In the genomic region with DNA sequence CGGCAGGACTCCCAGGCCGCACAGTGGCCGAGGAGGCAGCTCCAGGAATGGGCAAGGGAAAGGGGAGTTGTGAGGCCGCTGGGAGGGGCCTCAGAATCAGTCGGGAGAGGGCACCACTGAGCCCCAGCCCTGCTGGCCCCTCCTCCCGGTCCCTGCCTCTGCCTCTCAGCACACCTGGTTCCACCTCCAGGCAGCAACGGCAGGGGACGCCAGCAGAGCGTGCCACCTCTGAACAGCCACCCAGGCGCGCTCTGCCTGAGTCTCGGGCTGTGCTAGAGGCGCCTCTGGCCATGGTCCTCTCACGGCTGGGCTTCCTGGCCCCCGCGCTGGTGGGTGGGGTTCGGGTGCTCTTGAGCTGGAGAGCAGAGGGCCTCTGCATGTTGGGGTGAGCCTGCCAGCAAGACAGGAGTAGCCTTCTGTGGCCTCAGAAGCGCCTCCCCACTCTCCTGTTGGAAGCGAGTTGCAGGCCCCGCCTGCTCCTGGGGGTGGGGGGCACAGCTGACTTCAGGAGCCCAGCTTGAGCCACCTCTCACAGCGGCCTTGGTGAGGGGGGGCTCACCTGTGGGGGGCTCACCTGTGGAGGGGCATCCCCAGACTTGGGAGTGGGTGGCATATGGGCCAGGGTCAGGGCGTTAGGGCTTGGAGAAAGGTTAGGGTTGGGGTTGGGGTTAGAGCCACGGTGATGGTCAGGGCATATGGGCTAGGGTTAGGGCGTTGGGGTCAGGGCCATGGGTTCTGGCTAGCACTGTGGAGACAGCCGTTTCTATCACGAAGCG, we compare ENCODE assay signal across 8 cellular contexts. TPM values are rescaled to one million over a fixed set of nuclear protein-coding genes. Genes with fewer than 3 reads are reported as not detected.
A peak's percentile ranks its signal among the peaks of the same experiment; 100 is the strongest.
DNase-seq lines count a peak whose midpoint lies in the region; ATAC-seq and TF ChIP-seq lines count a peak whose summit lies in the region.

No MANE protein-coding gene starts in this region.

- H2AFZ ChIP-seq in PC-3 (ENCODE audit: low read length) = no peak overlapping the region

- H3K27ac ChIP-seq in PC-3 (ENCODE audit: low read length) (no peak overlapping the region), transverse colon (peak overlapping the region in 1 of 4 donors; percentile 17)

- no peaks in the 10 kb centered on the region for H3K9me2 ChIP-seq in PC-3 (replicated peaks; ENCODE audit: low read length)

- no peaks in the 10 kb centered on the region for H3K79me2 ChIP-seq in PC-3 (ENCODE audit: low read length)

- POLR2A ChIA-PET in PC-3 (lab: Charles Lee; ENCODE audit: unreplicated experiment) = no interaction called here

- ATAC-seq in PC-3 (peak; percentile 25), HG02610 (IDR thresholded peaks at IDR 0.05; ENCODE audit: unreplicated experiment) (no peak)

- in situ Hi-C loops in transverse colon (cut with MboI; ENCODE audit: low pct_ligation_motif_present in 1 of 4, low pct_unique_long_range_greater_than_20kb in 1 of 4, low sequenced_read_pairs in 3 of 4) = no loop called here

- H3K4me1 Mint-ChIP-seq in glutamatergic neuron (ENCODE audit: low read depth, unreplicated experiment) = no peaks in the 10 kb centered on the region

- H4K20me1 ChIP-seq in PC-3 (ENCODE audit: low read length) = no peaks in the 10 kb centered on the region

- intact Hi-C loops in PC-3 (cut with micrococcal nuclease) (no loop called here), transverse colon (cut with DNase I; ENCODE audit: low total_unique reads) (loop anchor here (5.0 kb wide), 1 partner anchor 64 kb away; no protein-coding TSS in a partner anchor)

- peaks cover 14% of the 10 kb centered on the region for H3K27me3 Mint-ChIP-seq in glutamatergic neuron (ENCODE audit: unreplicated experiment)

- H3F3A ChIP-seq in PC-3 (ENCODE audit: low read length, unreplicated experiment) = no peaks in the 10 kb centered on the region

- H3K9me3 Mint-ChIP-seq in glutamatergic neuron (ENCODE audit: unreplicated experiment) = peaks cover 13% of the 10 kb centered on the region

- no peaks in the 10 kb centered on the region for H3K9me3 ChIP-seq in PC-3 (ENCODE audit: low read length)
- no peaks in the 10 kb centered on the region for H3K9me3 ChIP-seq in transverse colon

- peak; percentile 12 for DNase-seq in stimulated activated CD4-positive, alpha-beta T cell treated with anti-CD3 and anti-CD28 coated beads, Interleukin-12 subunit alpha, Interleukin-12 subunit beta, amount 100 ng/mL, for 4 hours
- DNase-seq in stimulated activated CD4-positive, alpha-beta T cell treated with anti-CD3 and anti-CD28 coated beads, Interleukin-2, amount 100 ng/mL, for 48 hours = no peak
- DNase-seq in PC-3 = peak; percentile 23
- DNase-seq in glutamatergic neuron = no peak
- DNase-seq in transverse colon = peak; percentile 66
- no peak for DNase-seq in cerebellar nuclear complex (lab: John Stamatoyannopoulos, UW)
- no peak for DNase-seq in HCEC 1CT

- H3K4me3 ChIP-seq in PC-3 (ENCODE audit: low read length) (no peak overlapping the region), transverse colon (no peak overlapping the region)

- no peak for TF ChIP-seq EP300 in transverse colon (IDR thresholded peaks at IDR 0.05; ENCODE audit: low read depth)

- no peak for TF ChIP-seq POLR2A in transverse colon (IDR thresholded peaks at IDR 0.05)

- no peaks in the 10 kb centered on the region for H3K36me3 Mint-ChIP-seq in glutamatergic neuron (ENCODE audit: unreplicated experiment)

- BruUV-seq in PC-3 (replicated peaks; lab: Mats Ljungman, UMichigan) = no TSS peak

- H3K4me3 Mint-ChIP-seq in glutamatergic neuron (ENCODE audit: unreplicated experiment) = no peak overlapping the region

- WGBS in transverse colon (ENCODE audit: low coverage in 1 of 2), 2 donors = 31% methylated on average over 26 of the region's 27 CpGs; no CpG with 5 or more reads in 1 of the 2 donors

- no peak overlapping the region for H3K4me2 ChIP-seq in PC-3 (ENCODE audit: low read length)

- H3K9ac ChIP-seq in PC-3 (ENCODE audit: low read length) = no peak overlapping the region

- TF ChIP-seq CTCF in PC-3 (conservative IDR thresholded peaks at IDR 0.05; ENCODE audit: low read depth, low read length) (peak; percentile 25; the same call in 1 of the 2 replicates), glutamatergic neuron (IDR thresholded peaks at IDR 0.05; ENCODE audit: partially characterized antibody, unreplicated experiment) (no peak), transverse colon (IDR thresholded peaks at IDR 0.05) (peak in 4 of 5 experiments; percentile 20 to 29 (median 26))

- H3K4me1 ChIP-seq in PC-3 (ENCODE audit: insufficient read depth, low read length) (peaks cover 10% of the 10 kb centered on the region; the same call in 1 of the 2 replicates), transverse colon (peaks cover 8 to 13% (median 9%) of the 10 kb centered on the region in 4 donors)

- H3K36me3 ChIP-seq in PC-3 (ENCODE audit: low read depth, low read length) = no peaks in the 10 kb centered on the region
- H3K36me3 ChIP-seq in transverse colon = no peaks in the 10 kb centered on the region

- H3K27me3 ChIP-seq in PC-3 (ENCODE audit: low read length) (no peaks in the 10 kb centered on the region), transverse colon (peaks cover 33% of the 10 kb centered on the region)

- peak overlapping the region; percentile 76 for H3K27ac Mint-ChIP-seq in glutamatergic neuron (ENCODE audit: unreplicated experiment)

- CTCF ChIA-PET in PC-3 (lab: Charles Lee) = no interaction called here

RNA-seq across cellular contexts. Expression of gene MOB2, which starts 32.8 kb away (rescaled TPM):
- total RNA-seq in PC-3 (2014; rRNA removed) = 23.0 and 31.0 TPM in 2 replicates
- total RNA-seq in glutamatergic neuron (ENCODE audit: unreplicated experiment) = 29.0 TPM
- 10 to 100 TPM; 22.8 to 56.7 (median 42.4) TPM for total RNA-seq in transverse colon

Comparison
In these comparisons a context has a peak if more than half of its experiments do, and no peak if none do; other contexts are left out.
1. DNase-seq: peak in stimulated activated CD4-positive, alpha-beta T cell treated with anti-CD3 and anti-CD28 coated beads, Interleukin-12 subunit alpha, Interleukin-12 subunit beta, amount 100 ng/mL, for 4 hours (single experiment), PC-3 (single experiment) and transverse colon (single experiment); none in stimulated activated CD4-positive, alpha-beta T cell treated with anti-CD3 and anti-CD28 coated beads, Interleukin-2, amount 100 ng/mL, for 48 hours (0 of 2), glutamatergic neuron (single experiment), cerebellar nuclear complex (0 of 2) and HCEC 1CT (single experiment).